22 cellular contexts compared by ENCODE assay signal in genomic region chr9:22060831-22061383, GRCh38. TPM values are rescaled to one million over a fixed set of nuclear protein-coding genes. Genes with fewer than 3 reads are reported as not detected.
A peak's percentile ranks its signal among the peaks of the same experiment; 100 is the strongest.
DNase-seq lines count a peak whose midpoint lies in the region; ATAC-seq and TF ChIP-seq lines count a peak whose summit lies in the region.
"Had no signal": no experiment of that assay in that cellular context is flagged by ENCODE, and none has a peak within 500 bp of the region (broad histone marks: within the 10 kb centered on the region; RNA-seq: fewer than 3 reads in every experiment).

No MANE protein-coding gene starts in this region.

- peak; percentile 66 for ATAC-seq in lung (ENCODE audit: insufficient read depth, low FRiP score)
- no peak for ATAC-seq in GM19397 (IDR thresholded peaks at IDR 0.05; ENCODE audit: unreplicated experiment)
- ATAC-seq: A549 had no signal

- H3K9me3 ChIP-seq in KOPT-K1 (ENCODE audit: insufficient read depth, low read length, poor library complexity, severe bottlenecking) = peaks cover 5% of the 10 kb centered on the region
- H3K9me3 ChIP-seq in lung (ENCODE audit: control insufficient read depth in 2 of 2, insufficient read depth in 1 of 2, low read length in 1 of 2) = no peaks in the 10 kb centered on the region
- no peaks in the 10 kb centered on the region for H3K9me3 ChIP-seq in PC-9 (ENCODE audit: insufficient read depth, low read depth)
- H3K9me3 ChIP-seq in ovary = no peaks in the 10 kb centered on the region
- H3K9me3 ChIP-seq: A549, MG63 had no signal

- 85 to 90% methylated on average over 4 of the region's 4 CpGs for WGBS in lung, 2 donors
- WGBS in ovary, 3 donors = 70 to 83% (median 73%) methylated on average over 4 of the region's 4 CpGs

- TF ChIP-seq CTCF in fibroblast of pulmonary artery (IDR thresholded peaks at IDR 0.05; ENCODE audit: low read length, missing control alignments) = no peak
- no peak for TF ChIP-seq CTCF in lung (IDR thresholded peaks at IDR 0.05; ENCODE audit: control extremely low read depth, extremely low read depth)
- TF ChIP-seq CTCF in PC-9 (conservative IDR thresholded peaks at IDR 0.05) = no peak
- TF ChIP-seq CTCF in ovary (IDR thresholded peaks at IDR 0.05) = no peak

- H3K27ac ChIP-seq in KOPT-K1 (ENCODE audit: low read depth, low read length, poor library complexity, severe bottlenecking) (peak overlapping the region; percentile 96), lung (ENCODE audit: low read depth in 1 of 2, low read length in 1 of 2) (no peak overlapping the region), PC-9 (no peak overlapping the region), ovary (no peak overlapping the region)
- H3K27ac ChIP-seq: A549 had no signal

- intact Hi-C loops in PC-9 (cut with micrococcal nuclease; ENCODE audit: unreplicated experiment) = no loop called here
- intact Hi-C loops in ovary (cut with DNase I) = no loop called here

- H2AFZ ChIP-seq in PC-9 = no peak overlapping the region

- H3K27me3 ChIP-seq in lung (ENCODE audit: control insufficient read depth, insufficient read depth) = no peaks in the 10 kb centered on the region
- no peaks in the 10 kb centered on the region for H3K27me3 ChIP-seq in PC-9 (ENCODE audit: insufficient read depth, low read depth)
- H3K27me3 ChIP-seq in ovary = no peaks in the 10 kb centered on the region
- H3K27me3 ChIP-seq: MG63 had no signal

- no TSS peak for BruUV-seq in PC-9 (replicated peaks; lab: Mats Ljungman, UMichigan)

- H3K79me2 ChIP-seq in PC-9 (ENCODE audit: low read depth) = no peaks in the 10 kb centered on the region

- no peaks in the 10 kb centered on the region for H3F3A ChIP-seq in PC-9 (ENCODE audit: insufficient read depth, low read depth)

- no peak for TF ChIP-seq POLR2A in ovary (IDR thresholded peaks at IDR 0.05)

- peaks cover 41% of the 10 kb centered on the region for H3K36me3 ChIP-seq in KOPT-K1 (ENCODE audit: insufficient read depth, low read length)
- H3K36me3 ChIP-seq in lung (ENCODE audit: control insufficient read depth in 2 of 2, insufficient read depth in 2 of 2, low read length in 2 of 2) = no peaks in the 10 kb centered on the region
- no peaks in the 10 kb centered on the region for H3K36me3 ChIP-seq in PC-9 (ENCODE audit: low read depth)
- H3K36me3 ChIP-seq in ovary = no peaks in the 10 kb centered on the region
- H3K36me3 ChIP-seq: MG63 had no signal

- no peaks in the 10 kb centered on the region for H4K20me1 ChIP-seq in PC-9 (ENCODE audit: insufficient read depth)

- POLR2A ChIA-PET in PC-9 (lab: Charles Lee; ENCODE audit: unreplicated experiment) = no interaction called here

- DNase-seq in AG20443 (ENCODE audit: low spot score) (peak; percentile 34), fibroblast of pulmonary artery (ENCODE audit: low read depth) (peak; percentile 95), lung (ENCODE audit: low spot score) (no peak), PC-9 (no peak), ovary (no peak), HPDE6-E6E7 (ENCODE audit: extremely low spot score) (no peak)
- DNase-seq: C1 segment of cervical spinal cord; CD8-positive, alpha-beta memory T cell; DMS53; H9; Kasumi-1; MG63; NCI-H1048; NCI-H1436 treated with DMSO at 0.1 percent for 48 hours; NCI-H2029 treated with DMSO at 0.1 percent for 48 hours; NCI-H510A treated with DMSO at 0.1 percent for 48 hours; NCI-H82; RPMI8226 had no signal

- TF ChIP-seq EP300 in ovary (IDR thresholded peaks at IDR 0.05) = no peak

- H3K4me1 ChIP-seq in lung (ENCODE audit: control insufficient read depth in 2 of 2, insufficient read depth in 2 of 2, low read length in 2 of 2) (no peaks in the 10 kb centered on the region), PC-9 (replicated peaks; ENCODE audit: insufficient read depth) (no peaks in the 10 kb centered on the region), ovary (ENCODE audit: insufficient read depth) (no peaks in the 10 kb centered on the region)
- H3K4me1 ChIP-seq: A549 had no signal

- H3K4me3 ChIP-seq in fibroblast of pulmonary artery (replicated peaks; ENCODE audit: low read depth, low read length) = no peak overlapping the region
- no peak overlapping the region for H3K4me3 ChIP-seq in lung
- H3K4me3 ChIP-seq in PC-9 = no peak overlapping the region
- H3K4me3 ChIP-seq in ovary = no peak overlapping the region
- H3K4me3 ChIP-seq: A549, MG63 had no signal

- no peak overlapping the region for H3K4me2 ChIP-seq in PC-9
- H3K4me2 ChIP-seq: A549 had no signal

- H3K9me2 ChIP-seq in PC-9 (ENCODE audit: insufficient read depth) = no peaks in the 10 kb centered on the region

- CTCF ChIA-PET in PC-9 (lab: Charles Lee) = no interaction called here

RNA-seq across cellular contexts. Expression of gene CDKN2B, which starts 51.8 kb away (rescaled TPM):
- total RNA-seq in lung (10 to 100 TPM in 1 of 2 donors, 1 to 10 TPM in 1; 5.5 to 16.1 TPM), PC-9 (2021) (33.8 and 40.2 TPM in 2 replicates), ovary (1 to 10 TPM; 1.0 to 5.3 (median 1.7) TPM)
- polyA plus RNA-seq in lung (10 to 100 TPM in 1 of 2 donors, 1 to 10 TPM in 1; 9.3 to 13.1 TPM), ovary (1 to 10 TPM in 1 of 2 donors, under 1 TPM in 1; 0.63 to 5.7 TPM)
- total RNA-seq: HT1080 had no signal
- polyA plus RNA-seq: A549 had no signal

Comparison
In these comparisons a context has a peak if more than half of its experiments do, and no peak if none do; other contexts are left out.
1. DNase-seq: peak in AG20443 (single experiment) and fibroblast of pulmonary artery (single experiment); none in lung (single experiment), PC-9 (0 of 2), ovary (0 of 5) and HPDE6-E6E7 (single experiment).